8 cellular contexts compared by ENCODE assay signal in the genomic region with DNA sequence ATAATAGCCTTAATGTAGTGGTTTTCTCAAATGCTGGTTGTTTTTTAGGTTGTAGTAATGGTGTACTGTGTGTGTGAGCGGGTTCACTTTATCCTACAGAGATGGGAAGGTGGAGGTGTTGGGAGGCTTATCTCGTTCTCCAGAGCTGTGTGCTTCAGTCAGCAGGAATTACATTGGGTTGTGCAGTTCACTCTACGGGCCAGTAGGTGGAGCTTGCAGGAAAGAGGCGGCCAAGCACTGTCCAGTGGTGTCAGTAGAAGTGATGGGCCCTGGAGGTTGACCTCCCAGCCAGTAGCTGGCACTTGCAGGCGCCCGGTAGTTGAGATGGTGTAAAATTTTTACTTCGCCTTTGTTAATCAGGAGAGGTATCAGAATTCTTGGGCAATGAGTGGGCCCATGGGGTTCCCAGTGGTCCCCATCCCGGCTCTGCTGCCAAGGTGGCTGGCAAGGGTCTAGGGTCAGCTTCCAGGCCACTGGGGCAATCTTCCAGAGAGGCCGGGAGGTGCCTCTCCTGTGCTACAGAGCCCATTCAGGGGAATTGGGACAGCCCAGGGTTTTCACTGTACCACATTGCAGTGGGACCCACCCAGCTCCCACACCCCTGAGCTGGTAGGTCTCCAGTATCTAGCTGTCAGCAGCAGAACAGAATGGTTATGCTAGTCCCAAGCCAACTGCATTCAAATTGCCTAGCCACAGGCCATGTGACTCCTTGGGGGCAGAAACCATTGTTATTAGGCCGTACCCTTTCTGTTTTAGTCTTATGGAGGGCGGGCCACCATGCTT. TPM values are rescaled to one million over a fixed set of nuclear protein-coding genes. Genes with fewer than 3 reads are reported as not detected.
DNase-seq lines count a peak whose midpoint lies in the region; ATAC-seq, FAIRE-seq and TF ChIP-seq lines count a peak whose summit lies in the region.

No MANE protein-coding gene starts in this region.

- peaks cover 27% of the 10 kb centered on the region for H4K20me1 ChIP-seq in osteoblast (ENCODE audit: insufficient read depth, low read length)

- CTCF ChIA-PET in Panc1 (lab: Charles Lee), result interaction anchor here (0.5 to 1.9 kb wide), 9 partner anchors 11 to 276 kb away, joined by 3 to 9 read pairs (median 4); no protein-coding TSS in a partner anchor

- H3K27me3 ChIP-seq in Panc1 (ENCODE audit: control insufficient read depth, insufficient read depth, low read length) (no peaks in the 10 kb centered on the region), foreskin keratinocyte (no peaks in the 10 kb centered on the region), osteoblast (ENCODE audit: insufficient read depth, low read length) (no peaks in the 10 kb centered on the region), uterus (no peaks in the 10 kb centered on the region)

- DNase-seq in EL (peak; percentile 66), HTR-8/SVneo (ENCODE audit: insufficient read length, low spot score) (peak; percentile 83), Panc1 (ENCODE audit: low read depth, low spot score) (peak; percentile 60), foreskin keratinocyte (peak; percentile 16 to 44), osteoblast (ENCODE audit: insufficient read length, low spot score, missing footprints) (peak; percentile 72), uterus (peak; percentile 38 to 53)
- peak; percentile 82 for DNase-seq in activated effector memory CD4-positive, alpha-beta T cell treated with anti-CD3 and anti-CD28 coated beads, Interleukin-2, amount 50 U/mL, for 16 hours

- TF ChIP-seq POLR2A in uterus (IDR thresholded peaks at IDR 0.05), result no peak

- intact Hi-C loops in Panc1 (cut with micrococcal nuclease; ENCODE audit: unreplicated experiment), result loop anchor here (10.0 kb wide), 1 partner anchor 274 kb away; no protein-coding TSS in a partner anchor
- intact Hi-C loops in uterus (cut with DNase I; ENCODE audit: low total_unique reads), result no loop called here

- H3K9me3 ChIP-seq in Panc1 (ENCODE audit: control insufficient read depth, insufficient read depth, low read depth, low read length) (no peaks in the 10 kb centered on the region), osteoblast (ENCODE audit: low read depth, low read length) (no peaks in the 10 kb centered on the region), uterus (no peaks in the 10 kb centered on the region)

- TF ChIP-seq CTCF in Panc1 (IDR thresholded peaks at IDR 0.05) (peak; percentile 96), foreskin keratinocyte (conservative IDR thresholded peaks at IDR 0.05) (peak; percentile 81), osteoblast (IDR thresholded peaks at IDR 0.05; ENCODE audit: extremely low read depth, low read depth, low read length) (peak; percentile 90), uterus (IDR thresholded peaks at IDR 0.05) (peak; percentile 66 to 81 (median 74))

- peak; percentile 99 for FAIRE-seq in HTR-8/SVneo (lab: Jason Lieb, UNC)

- no peak overlapping the region for H3K4me2 ChIP-seq in osteoblast (ENCODE audit: insufficient read depth, low read length)

- H2AFZ ChIP-seq in osteoblast (ENCODE audit: low read length), result no peak overlapping the region

- peaks cover 55% of the 10 kb centered on the region for H3K79me2 ChIP-seq in osteoblast (ENCODE audit: insufficient read depth, low read length)

- no TSS peak for BruUV-seq in Panc1 (replicated peaks; lab: Mats Ljungman, UMichigan)

- in situ Hi-C loops in Panc1 (cut with HindIII; ENCODE audit: low pct_unique_long_range_greater_than_20kb, low sequenced_read_pairs), result no loop called here

- H3K4me1 ChIP-seq in Panc1 (ENCODE audit: control insufficient read depth, insufficient read depth, low read length), result peaks cover 21% of the 10 kb centered on the region
- H3K4me1 ChIP-seq in foreskin keratinocyte, result no peaks in the 10 kb centered on the region
- no peaks in the 10 kb centered on the region for H3K4me1 ChIP-seq in osteoblast (ENCODE audit: insufficient read depth, low read length)
- H3K4me1 ChIP-seq in uterus, result no peaks in the 10 kb centered on the region

- peak; percentile 79 for ATAC-seq in GM21528 (IDR thresholded peaks at IDR 0.05; ENCODE audit: low FRiP score, unreplicated experiment)
- ATAC-seq in Panc1, result peak; percentile 75
- peak; percentile 89 for ATAC-seq in foreskin keratinocyte

- H3K27ac ChIP-seq in Panc1 (ENCODE audit: low read length) (peak overlapping the region; percentile 8), foreskin keratinocyte (no peak overlapping the region), osteoblast (ENCODE audit: low read depth, low read length) (no peak overlapping the region), uterus (peak overlapping the region in 1 of 2 donors; percentile 59)

- peaks cover 26% of the 10 kb centered on the region for H3K36me3 ChIP-seq in Panc1 (ENCODE audit: control insufficient read depth, insufficient read depth, low read length)
- peaks cover 71% of the 10 kb centered on the region for H3K36me3 ChIP-seq in osteoblast (ENCODE audit: insufficient read depth, low read length)
- H3K36me3 ChIP-seq in uterus, result no peaks in the 10 kb centered on the region

- POLR2A ChIA-PET in Panc1 (lab: Charles Lee), result no interaction called here

- H3K4me3 ChIP-seq in Panc1 (ENCODE audit: low read depth in 2 of 2, low read length in 2 of 2) (no peak overlapping the region), osteoblast (ENCODE audit: insufficient read depth, low read length) (no peak overlapping the region), uterus (no peak overlapping the region)

RNA-seq across cellular contexts. Expression of a gene that starts 43.8 kb away (rescaled TPM):
- total RNA-seq in Panc1 (2021; ENCODE audit: unreplicated experiment), result 76.8 TPM
- 29.4 TPM for polyA plus RNA-seq in Panc1 (2012; ENCODE audit: insufficient read length)
- 52.7 and 57.3 TPM in 2 replicates for total RNA-seq in foreskin keratinocyte
- 25.8 and 27.1 TPM in 2 replicates for polyA plus RNA-seq in foreskin keratinocyte
- 74.6 and 76.0 TPM in 2 replicates for total RNA-seq in osteoblast
- total RNA-seq in uterus, result 100 to 1,000 TPM in 1 of 4 donors, 10 to 100 TPM in 3; 40.1 to 106 (median 53.5) TPM

Comparison
In these comparisons a context has a peak if more than half of its experiments do, and no peak if none do; other contexts are left out.
1. DNase-seq: peak in every context shown above with its lines; median percentile 83 in HTR-8/SVneo; 82 in activated effector memory CD4-positive, alpha-beta T cell treated with anti-CD3 and anti-CD28 coated beads, Interleukin-2, amount 50 U/mL, for 16 hours; 72 in osteoblast; 66 in EL; 60 in Panc1; 46 in uterus; 30 in foreskin keratinocyte.